Comparison of ENCODE assay signal across 17 cellular contexts in genomic region chr6:35566794-35567193, GRCh38. TPM values are rescaled to one million over a fixed set of nuclear protein-coding genes. Genes with fewer than 3 reads are reported as not detected.
DNase-seq lines count a peak whose midpoint lies in the region; ATAC-seq and TF ChIP-seq lines count a peak whose summit lies in the region.
"Had no signal": no experiment of that assay in that cellular context is flagged by ENCODE, and none has a peak within 500 bp of the region (broad histone marks: within the 10 kb centered on the region; RNA-seq: fewer than 3 reads in every experiment).

No MANE protein-coding gene starts in this region.

- H3K36me3 Mint-ChIP-seq in H9 (ENCODE audit: insufficient read depth in 1 of 3, low read depth in 3 of 3), result peaks cover 6 to 11% (median 9%) of the 10 kb centered on the region in 3 experiments; a peak in 6 of 7 replicates
- no peaks in the 10 kb centered on the region for H3K36me3 Mint-ChIP-seq in nephron (ENCODE audit: low read depth)

- no peaks in the 10 kb centered on the region for H3K4me1 ChIP-seq in H9 (ENCODE audit: insufficient read depth, low read length)

- H3K79me2 ChIP-seq in H9 (ENCODE audit: insufficient read depth, low read length), result no peaks in the 10 kb centered on the region

- no peak overlapping the region for H2BK20ac ChIP-seq in H9 (ENCODE audit: low read depth, low read length, poor library complexity, severe bottlenecking)

- no peak overlapping the region for H2BK15ac ChIP-seq in H9 (ENCODE audit: low read depth, low read length)

- no peak overlapping the region for H4K91ac ChIP-seq in H9 (ENCODE audit: insufficient read length, low read depth, low read length)

- no peak overlapping the region for H4K5ac ChIP-seq in H9 (ENCODE audit: insufficient read length, low read depth, low read length)

- H2AK5ac ChIP-seq in H9 (ENCODE audit: insufficient read length, low read length), result no peak overlapping the region

- peak overlapping the region; percentile 41; the same call in 1 of the 2 replicates for H3K4me3 ChIP-seq in H7 (ENCODE audit: insufficient read depth, low read depth, low read length)

- no peak overlapping the region for H3K9ac ChIP-seq in H9 (ENCODE audit: extremely low read depth, insufficient read length, low read length)

- H3K27ac Mint-ChIP-seq in H9 (peak overlapping the region; percentile 13 to 61 (median 27); a peak in 2 of 7 replicates), nephron (peak overlapping the region; percentile 51 to 87 (median 77))

- H3K4ac ChIP-seq in H9 (ENCODE audit: low read depth, low read length), result no peak overlapping the region

- H3K9me3 ChIP-seq in H9 (ENCODE audit: control insufficient read depth, low read depth, low read length), result no peaks in the 10 kb centered on the region

- H3K36me3 ChIP-seq in H7 (replicated peaks; ENCODE audit: control insufficient read depth, insufficient read depth, low read length), result no peaks in the 10 kb centered on the region

- DNase-seq in H7 (no peak), H9 (peak; percentile 72), ecto neural progenitor cell (ENCODE audit: low spot score) (peak; percentile 62), MV-4-11 (lab: John Stamatoyannopoulos, UW) (no peak)
- DNase-seq: ACHN, DMS79, NCI-H1048, NCI-H1436, NCI-H1930, NCI-H345, NCI-H524 treated with DMSO at 0.1 percent for 48 hours had no signal

- H3K27ac ChIP-seq in H9 (ENCODE audit: insufficient read length, low read depth, low read length), result no peak overlapping the region
- H3K27ac ChIP-seq: C4-2B had no signal

- peaks cover 2% of the 10 kb centered on the region for H4K20me1 ChIP-seq in H9 (ENCODE audit: control insufficient read depth, insufficient read depth, insufficient read length)

- no peak overlapping the region for H3K23ac ChIP-seq in H9 (ENCODE audit: insufficient read length, low read depth, low read length)

- H3K27me3 ChIP-seq in H7 (ENCODE audit: control insufficient read depth, insufficient read depth, low read length), result no peaks in the 10 kb centered on the region
- H3K27me3 ChIP-seq in H9 (ENCODE audit: insufficient read depth, low read length), result no peaks in the 10 kb centered on the region

- no peak overlapping the region for H2BK5ac ChIP-seq in H9 (ENCODE audit: insufficient read length, low read length)

- H3K4me1 Mint-ChIP-seq in H9, result peaks cover 23 to 26% of the 10 kb centered on the region in 2 experiments
- no peaks in the 10 kb centered on the region for H3K4me1 Mint-ChIP-seq in nephron

- no peak overlapping the region for H3T11ph ChIP-seq in H9 (ENCODE audit: low read length)

- WGBS in H9 (ENCODE audit: extremely low coverage, insufficient read length, low lambda C conversion rate), result no CpG with 5 or more reads among the region's 8 CpGs

- ATAC-seq in HG02571 (IDR thresholded peaks at IDR 0.05; ENCODE audit: unreplicated experiment) (no peak), GM18867 (IDR thresholded peaks at IDR 0.05; ENCODE audit: unreplicated experiment) (no peak)

- no peak overlapping the region for H3K56ac ChIP-seq in H9 (ENCODE audit: insufficient read length, low read depth, low read length)

- no peak overlapping the region for H3K4me3 Mint-ChIP-seq in H9
- peak overlapping the region; percentile 66 to 78 (median 77) for H3K4me3 Mint-ChIP-seq in nephron

- H4K8ac ChIP-seq in H9 (replicated peaks; ENCODE audit: insufficient read length, low read depth, low read length), result no peak overlapping the region

- H3K14ac ChIP-seq in H9 (ENCODE audit: insufficient read depth, low read length), result no peak overlapping the region

- H2AFZ ChIP-seq in H9 (ENCODE audit: low read length), result no peak overlapping the region

- no peaks in the 10 kb centered on the region for H3K23me2 ChIP-seq in H9 (ENCODE audit: insufficient read length, low read depth, low read length, poor library complexity, severe bottlenecking)

- no peaks in the 10 kb centered on the region for H3K79me1 ChIP-seq in H9 (ENCODE audit: insufficient read depth, low read depth, low read length, poor library complexity, severe bottlenecking)

- TF ChIP-seq CTCF in H9 (conservative IDR thresholded peaks at IDR 0.05) (no peak), nephron (IDR thresholded peaks at IDR 0.05; ENCODE audit: unreplicated experiment in 3 of 3) (no peak)

- no peak overlapping the region for H2BK12ac ChIP-seq in H9 (ENCODE audit: insufficient read length, low read depth, low read length)

- H2BK120ac ChIP-seq in H9 (ENCODE audit: low read depth, low read length, poor library complexity, severe bottlenecking), result no peak overlapping the region

- no peak overlapping the region for H3K18ac ChIP-seq in H9 (ENCODE audit: insufficient read length, low read depth, low read length)

- H3K4me2 ChIP-seq in H9 (ENCODE audit: insufficient read depth, insufficient read length, low read length), result no peak overlapping the region

- H3K27me3 Mint-ChIP-seq in H9 (ENCODE audit: low read depth) (peaks cover 7% of the 10 kb centered on the region), nephron (ENCODE audit: low read depth) (peaks cover 22% of the 10 kb centered on the region)

- H3K9me3 Mint-ChIP-seq in H9 (peaks cover 11% of the 10 kb centered on the region in 2 experiments), nephron (no peaks in the 10 kb centered on the region)

RNA-seq across cellular contexts. Expression of gene TULP1, which starts 54.1 kb away (rescaled TPM):
- 0.55 and 1.3 TPM in 2 replicates for total RNA-seq in H7 (2014; rRNA removed; shearing (Covaris generic))
- 0.29 TPM in 1 of 2 replicates, not detected in the other for total RNA-seq in H9 (2021)
- total RNA-seq: H4, M059J had no signal

Comparison
In these comparisons a context has a peak if more than half of its experiments do, and no peak if none do; other contexts are left out.
1. DNase-seq: peak in H9 (single experiment) and ecto neural progenitor cell (single experiment); none in H7 (single experiment) and MV-4-11 (single experiment).
2. H3K4me3 Mint-ChIP-seq: peak in nephron (3 of 3); none in H9 (0 of 2).